ENCODE assay signal across 1 cellular context in the genomic region with DNA sequence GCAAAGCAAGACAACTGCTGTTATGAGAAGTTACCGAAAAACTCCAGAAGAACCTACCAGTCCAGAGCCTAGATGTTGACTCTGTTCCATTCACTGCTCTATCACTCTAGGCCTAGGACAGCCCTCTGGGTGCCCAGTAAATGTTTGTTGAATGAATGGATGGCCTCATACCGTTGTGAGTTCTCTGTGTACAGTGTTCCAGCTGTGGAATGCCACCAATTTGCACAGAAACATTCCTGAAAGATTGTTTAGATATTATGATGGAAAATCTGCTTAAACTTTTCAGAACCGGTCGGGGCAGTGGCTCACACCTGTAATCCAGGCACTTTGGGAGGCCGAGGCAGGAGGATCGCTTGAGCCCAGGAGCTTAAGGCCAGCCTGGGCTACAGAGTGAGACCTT.
TF ChIP-seq lines count a peak whose summit lies in the region.

No MANE protein-coding gene starts in this region.

TF ChIP-seq in IMR-90, 13 proteins besides CTCF, POLR2A, EP300 and RAD21:
- TF ChIP-seq, protein P1, sequence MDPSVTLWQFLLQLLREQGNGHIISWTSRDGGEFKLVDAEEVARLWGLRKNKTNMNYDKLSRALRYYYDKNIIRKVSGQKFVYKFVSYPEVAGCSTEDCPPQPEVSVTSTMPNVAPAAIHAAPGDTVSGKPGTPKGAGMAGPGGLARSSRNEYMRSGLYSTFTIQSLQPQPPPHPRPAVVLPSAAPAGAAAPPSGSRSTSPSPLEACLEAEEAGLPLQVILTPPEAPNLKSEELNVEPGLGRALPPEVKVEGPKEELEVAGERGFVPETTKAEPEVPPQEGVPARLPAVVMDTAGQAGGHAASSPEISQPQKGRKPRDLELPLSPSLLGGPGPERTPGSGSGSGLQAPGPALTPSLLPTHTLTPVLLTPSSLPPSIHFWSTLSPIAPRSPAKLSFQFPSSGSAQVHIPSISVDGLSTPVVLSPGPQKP (IDR thresholded peaks at IDR 0.05; ENCODE audit: borderline replicate concordance, low read depth, low read length) = no peak
- TF ChIP-seq BHLHE40 (IDR thresholded peaks at IDR 0.05; ENCODE audit: low read depth, low read length) (no peak), MAFK (IDR thresholded peaks at IDR 0.05; ENCODE audit: low read depth, low read length) (no peak), MAZ (IDR thresholded peaks at IDR 0.05; ENCODE audit: borderline replicate concordance, low read depth, low read length) (no peak), RFX5 (IDR thresholded peaks at IDR 0.05; ENCODE audit: low read depth, low read length) (no peak), SMC3 (IDR thresholded peaks at IDR 0.05; ENCODE audit: low read depth, low read length) (no peak), CEBPB (IDR thresholded peaks at IDR 0.05; ENCODE audit: low read depth, low read length) (no peak), MXI1 (IDR thresholded peaks at IDR 0.05; ENCODE audit: borderline replicate concordance, low read depth, low read length) (no peak), NFE2L2 (IDR thresholded peaks at IDR 0.05; ENCODE audit: low read depth, low read length) (no peak)
